Comparison of ENCODE assay signal across 8 cellular contexts in the genomic region with DNA sequence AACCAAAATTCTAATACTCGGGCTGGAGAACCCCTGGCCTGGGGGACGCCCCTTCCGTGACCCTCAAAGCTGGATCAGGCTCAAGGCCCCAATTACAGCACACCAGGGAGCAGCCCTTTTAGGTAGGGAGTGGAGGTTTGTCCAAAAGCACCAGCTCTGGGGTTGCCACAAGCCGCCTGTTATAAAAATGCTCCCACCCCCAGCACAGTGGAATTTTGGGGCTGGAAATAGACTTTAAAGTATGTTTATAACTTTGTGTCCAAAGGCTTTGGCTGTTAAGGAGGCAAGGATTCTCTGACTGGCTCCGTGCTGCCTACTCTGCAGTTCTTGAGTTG. TPM values are rescaled to one million over a fixed set of nuclear protein-coding genes. Genes with fewer than 3 reads are reported as not detected.
DNase-seq lines count a peak whose midpoint lies in the region; ATAC-seq and TF ChIP-seq lines count a peak whose summit lies in the region.

No MANE protein-coding gene starts in this region.

- H3K27me3 ChIP-seq in hepatocyte: no peaks in the 10 kb centered on the region

- no peaks in the 10 kb centered on the region for H3K9me2 ChIP-seq in hepatocyte (replicated peaks; ENCODE audit: insufficient read depth)

- H3K36me3 Mint-ChIP-seq in T-helper 2 cell treated with Interferon-gamma antibody and Interleukin-4, amounts not matched to agents 5 μg/mL and 100 μg/mL, for 36 hours (ENCODE audit: low read depth): peaks cover 44% of the 10 kb centered on the region
- peaks cover 20% of the 10 kb centered on the region for H3K36me3 Mint-ChIP-seq in WTC11
- peaks cover 42 to 52% of the 10 kb centered on the region in 2 donors for H3K36me3 Mint-ChIP-seq in stimulated activated naive B cell treated with anti-CD40 and anti-IgM and Interleukin-4, amounts not matched to agents 10 μg/mL and 1 μg/mL and 100 μg/mL, for 72 hours

- no peak for DNase-seq in T-helper 2 cell treated with Interferon-gamma antibody and Interleukin-4, amounts not matched to agents 5 μg/mL and 100 μg/mL, for 36 hours (ENCODE audit: low spot score)
- DNase-seq in T-helper 2 cell (no peak), WTC11 (ENCODE audit: low spot score) (no peak), hepatocyte (ENCODE audit: low spot score) (no peak), C1 segment of cervical spinal cord (lab: John Stamatoyannopoulos, UW) (no peak), mucosa of descending colon (no peak)
- DNase-seq in stimulated activated naive B cell treated with anti-CD40 and anti-IgM and Interleukin-4, amounts not matched to agents 10 μg/mL and 1 μg/mL and 100 μg/mL, for 72 hours: no peak

- no peak overlapping the region for H2AFZ ChIP-seq in hepatocyte

- ATAC-seq in WTC11 (no peak), HG02642 (IDR thresholded peaks at IDR 0.05; ENCODE audit: poor library complexity, unreplicated experiment) (no peak), mucosa of descending colon (no peak)
- no peak for ATAC-seq in stimulated activated naive B cell treated with anti-CD40 and anti-IgM and Interleukin-4, amounts not matched to agents 10 μg/mL and 1 μg/mL and 100 μg/mL, for 72 hours (replicated peaks)

- H3K27ac Mint-ChIP-seq in T-helper 2 cell treated with Interferon-gamma antibody and Interleukin-4, amounts not matched to agents 5 μg/mL and 100 μg/mL, for 36 hours: peak overlapping the region; percentile 93
- no peak overlapping the region for H3K27ac Mint-ChIP-seq in WTC11
- H3K27ac Mint-ChIP-seq in stimulated activated naive B cell treated with anti-CD40 and anti-IgM and Interleukin-4, amounts not matched to agents 10 μg/mL and 1 μg/mL and 100 μg/mL, for 72 hours: peak overlapping the region; percentile 99

- 40% methylated on average over 5 of the region's 5 CpGs for WGBS in hepatocyte (ENCODE audit: low lambda C conversion rate, missing lambda C conversion rate)

- no peaks in the 10 kb centered on the region for H3K9me3 Mint-ChIP-seq in T-helper 2 cell treated with Interferon-gamma antibody and Interleukin-4, amounts not matched to agents 5 μg/mL and 100 μg/mL, for 36 hours
- no peaks in the 10 kb centered on the region for H3K9me3 Mint-ChIP-seq in WTC11
- H3K9me3 Mint-ChIP-seq in stimulated activated naive B cell treated with anti-CD40 and anti-IgM and Interleukin-4, amounts not matched to agents 10 μg/mL and 1 μg/mL and 100 μg/mL, for 72 hours: no peaks in the 10 kb centered on the region

- peaks cover 11% of the 10 kb centered on the region for H3K4me1 Mint-ChIP-seq in T-helper 2 cell treated with Interferon-gamma antibody and Interleukin-4, amounts not matched to agents 5 μg/mL and 100 μg/mL, for 36 hours (ENCODE audit: low read depth)
- H3K4me1 Mint-ChIP-seq in WTC11: peaks cover 11% of the 10 kb centered on the region
- H3K4me1 Mint-ChIP-seq in stimulated activated naive B cell treated with anti-CD40 and anti-IgM and Interleukin-4, amounts not matched to agents 10 μg/mL and 1 μg/mL and 100 μg/mL, for 72 hours: peaks cover 18 to 35% of the 10 kb centered on the region in 2 donors

- H3K4me3 Mint-ChIP-seq in T-helper 2 cell treated with Interferon-gamma antibody and Interleukin-4, amounts not matched to agents 5 μg/mL and 100 μg/mL, for 36 hours: peak overlapping the region; percentile 100
- peak overlapping the region; percentile 94 for H3K4me3 Mint-ChIP-seq in WTC11
- peak overlapping the region; percentile 99 to 100 for H3K4me3 Mint-ChIP-seq in stimulated activated naive B cell treated with anti-CD40 and anti-IgM and Interleukin-4, amounts not matched to agents 10 μg/mL and 1 μg/mL and 100 μg/mL, for 72 hours

- H3K4me3 ChIP-seq in hepatocyte: no peak overlapping the region
- no peak overlapping the region for H3K4me3 ChIP-seq in mucosa of descending colon

- H3K27ac ChIP-seq in hepatocyte: peak overlapping the region; percentile 96

- peak; percentile 15 for TF ChIP-seq CTCF in WTC11 (IDR thresholded peaks at IDR 0.05)
- TF ChIP-seq CTCF in hepatocyte (IDR thresholded peaks at IDR 0.05; ENCODE audit: poor library complexity): no peak
- no peak for TF ChIP-seq CTCF in mucosa of descending colon (IDR thresholded peaks at IDR 0.05)

- no peaks in the 10 kb centered on the region for H3K9me3 ChIP-seq in hepatocyte (ENCODE audit: low read depth)
- H3K9me3 ChIP-seq in mucosa of descending colon: no peaks in the 10 kb centered on the region

- peak overlapping the region; percentile 100 for H3K4me2 ChIP-seq in hepatocyte

- CTCF ChIA-PET in WTC11 (lab: Charles Lee): interaction anchor here (0.6 to 1.9 kb wide), 37 partner anchors 9 to 408 kb away, joined by 3 to 49 read pairs (median 5); partner anchors contain the start of genes ATP13A1, CILP2, LPAR2 and NDUFA13

- H3K4me1 ChIP-seq in hepatocyte (ENCODE audit: insufficient read depth) (peaks cover 4% of the 10 kb centered on the region), mucosa of descending colon (ENCODE audit: low read depth) (no peaks in the 10 kb centered on the region)

- no peaks in the 10 kb centered on the region for H4K20me1 ChIP-seq in hepatocyte (ENCODE audit: insufficient read depth, poor library complexity, severe bottlenecking)

- no peaks in the 10 kb centered on the region for H3K79me2 ChIP-seq in hepatocyte

- POLR2A ChIA-PET in WTC11 (lab: Charles Lee): interaction anchor here (1.1 to 1.5 kb wide), 5 partner anchors 16 to 217 kb away, joined by 3 to 7 read pairs (median 4); partner anchors contain the start of genes LPAR2 and ZNF101

- H3K27me3 Mint-ChIP-seq in T-helper 2 cell treated with Interferon-gamma antibody and Interleukin-4, amounts not matched to agents 5 μg/mL and 100 μg/mL, for 36 hours (ENCODE audit: low read depth): no peaks in the 10 kb centered on the region
- H3K27me3 Mint-ChIP-seq in WTC11 (ENCODE audit: low read depth): no peaks in the 10 kb centered on the region
- no peaks in the 10 kb centered on the region for H3K27me3 Mint-ChIP-seq in stimulated activated naive B cell treated with anti-CD40 and anti-IgM and Interleukin-4, amounts not matched to agents 10 μg/mL and 1 μg/mL and 100 μg/mL, for 72 hours

- H3K36me3 ChIP-seq in hepatocyte (replicated peaks; ENCODE audit: insufficient read depth, low read depth): no peaks in the 10 kb centered on the region
- H3K36me3 ChIP-seq in mucosa of descending colon (ENCODE audit: low read depth): no peaks in the 10 kb centered on the region

- intact Hi-C loops in mucosa of descending colon (cut with DNase I, micrococcal nuclease): loop anchor here (5.0 kb wide), 1 partner anchor 112 kb away; no protein-coding TSS in a partner anchor

TF ChIP-seq in WTC11, 78 proteins besides CTCF, POLR2A, EP300 and RAD21:
- TF ChIP-seq, protein P1, sequence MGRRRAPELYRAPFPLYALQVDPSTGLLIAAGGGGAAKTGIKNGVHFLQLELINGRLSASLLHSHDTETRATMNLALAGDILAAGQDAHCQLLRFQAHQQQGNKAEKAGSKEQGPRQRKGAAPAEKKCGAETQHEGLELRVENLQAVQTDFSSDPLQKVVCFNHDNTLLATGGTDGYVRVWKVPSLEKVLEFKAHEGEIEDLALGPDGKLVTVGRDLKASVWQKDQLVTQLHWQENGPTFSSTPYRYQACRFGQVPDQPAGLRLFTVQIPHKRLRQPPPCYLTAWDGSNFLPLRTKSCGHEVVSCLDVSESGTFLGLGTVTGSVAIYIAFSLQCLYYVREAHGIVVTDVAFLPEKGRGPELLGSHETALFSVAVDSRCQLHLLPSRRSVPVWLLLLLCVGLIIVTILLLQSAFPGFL (CRISPR knock-in tag; IDR thresholded peaks at IDR 0.05; ENCODE audit: borderline replicate concordance): no peak
- TF ChIP-seq TEAD1 (CRISPR knock-in tag; IDR thresholded peaks at IDR 0.05): peak; percentile 23; the same call in 1 of the 2 replicates
TF ChIP-seq in WTC11: peak in this region for 1.

RNA-seq across cellular contexts. Expression of gene GMIP, which starts 0.6 kb away (rescaled TPM):
- total RNA-seq in WTC11 (2021): 19.8 to 23.0 TPM (median 21.9 TPM) in 3 replicates
- total RNA-seq in hepatocyte: 4.5 and 5.6 TPM in 2 replicates
- polyA plus RNA-seq in hepatocyte: 11.4 and 13.0 TPM in 2 replicates
- 10 to 100 TPM; 18.1 to 35.5 (median 33.1) TPM for total RNA-seq in mucosa of descending colon

RNA-seq across cellular contexts. Expression of gene LPAR2, which starts 16.0 kb away (rescaled TPM):
- total RNA-seq in WTC11 (2021): 42.9 to 45.1 TPM (median 44.5 TPM) in 3 replicates
- total RNA-seq in hepatocyte: 11.5 and 20.1 TPM in 2 replicates
- 33.1 and 42.6 TPM in 2 replicates for polyA plus RNA-seq in hepatocyte
- total RNA-seq in mucosa of descending colon: 10 to 100 TPM; 10.9 to 30.0 (median 17.1) TPM

RNA-seq across cellular contexts. Expression of gene ATP13A1, which starts 19.5 kb away (rescaled TPM):
- total RNA-seq in WTC11 (2021) (63.4 to 82.6 TPM (median 64.3 TPM) in 3 replicates), hepatocyte (53.0 and 113 TPM in 2 replicates), mucosa of descending colon (10 to 100 TPM; 56.1 to 71.9 (median 58.1) TPM)
- 92.0 and 97.5 TPM in 2 replicates for polyA plus RNA-seq in hepatocyte

RNA-seq across cellular contexts. Expression of gene ZNF101, which starts 24.6 kb away (rescaled TPM):
- total RNA-seq in WTC11 (2021): 51.3 to 54.0 TPM (median 51.4 TPM) in 3 replicates
- 3.3 and 5.9 TPM in 2 replicates for total RNA-seq in hepatocyte
- polyA plus RNA-seq in hepatocyte: 3.6 and 5.1 TPM in 2 replicates
- total RNA-seq in mucosa of descending colon: 10 to 100 TPM; 11.4 to 15.6 (median 14.6) TPM

RNA-seq across cellular contexts. Expression of gene PBX4, which starts 25.5 kb away (rescaled TPM):
- total RNA-seq in WTC11 (2021) (3.2 to 4.5 TPM (median 3.5 TPM) in 3 replicates), hepatocyte (0.64 and 3.2 TPM in 2 replicates), mucosa of descending colon (1 to 10 TPM; 2.8 to 6.2 (median 4.6) TPM)
- 2.5 and 4.3 TPM in 2 replicates for polyA plus RNA-seq in hepatocyte
